ENCODE assay signal across 9 cellular contexts in the genomic region with DNA sequence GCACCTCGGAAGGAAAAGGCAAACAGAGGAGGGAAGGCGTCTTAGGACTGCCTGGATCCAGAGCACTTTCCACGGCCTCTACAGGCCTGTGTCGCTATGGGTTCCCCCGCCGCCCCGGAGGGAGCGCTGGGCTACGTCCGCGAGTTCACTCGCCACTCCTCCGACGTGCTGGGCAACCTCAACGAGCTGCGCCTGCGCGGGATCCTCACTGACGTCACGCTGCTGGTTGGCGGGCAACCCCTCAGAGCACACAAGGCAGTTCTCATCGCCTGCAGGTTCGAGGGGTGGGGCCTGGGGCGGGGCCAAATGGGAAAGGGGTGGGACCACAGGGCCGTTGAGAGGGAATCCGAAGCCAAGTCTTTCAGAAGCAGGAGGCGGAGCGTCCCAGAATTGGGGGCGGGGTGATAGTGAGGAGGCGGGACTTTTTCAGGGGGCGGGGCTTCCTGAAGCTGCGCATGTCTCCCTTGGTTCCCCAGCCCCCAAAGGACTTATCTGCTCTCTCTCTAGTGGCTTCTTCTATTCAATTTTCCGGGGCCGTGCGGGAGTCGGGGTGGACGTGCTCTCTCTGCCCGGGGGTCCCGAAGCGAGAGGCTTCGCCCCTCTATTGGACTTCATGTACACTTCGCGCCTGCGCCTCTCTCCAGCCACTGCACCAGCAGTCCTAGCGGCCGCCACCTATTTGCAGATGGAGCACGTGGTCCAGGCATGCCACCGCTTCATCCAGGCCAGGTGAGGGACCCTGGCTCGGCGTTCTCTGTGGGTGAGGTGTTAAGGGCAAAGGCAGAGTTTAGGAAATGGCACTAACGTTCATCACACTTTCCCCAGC. TPM values are rescaled to one million over a fixed set of nuclear protein-coding genes. Genes with fewer than 3 reads are reported as not detected.
A peak's percentile ranks its signal among the peaks of the same experiment; 100 is the strongest.
DNase-seq lines count a peak whose midpoint lies in the region; ATAC-seq, FAIRE-seq and TF ChIP-seq lines count a peak whose summit lies in the region.
"Had no signal": no experiment of that assay in that cellular context is flagged by ENCODE, and none has a peak within 500 bp of the region (broad histone marks: within the 10 kb centered on the region; RNA-seq: fewer than 3 reads in every experiment).

No MANE protein-coding gene starts in this region.

- TF ChIP-seq CTCF in activated CD8-positive, alpha-beta T cell treated with anti-CD3 and anti-CD28 coated beads for 36 hours (IDR thresholded peaks at IDR 0.05): no peak
- TF ChIP-seq CTCF in HepG2 (CRISPR knock-in tag; IDR thresholded peaks at IDR 0.05) (no peak), D721Med (IDR thresholded peaks at IDR 0.05; ENCODE audit: insufficient read depth, missing control alignments) (no peak)

- no peak overlapping the region for H3K9ac ChIP-seq in HepG2 (ENCODE audit: insufficient read depth, low read depth, low read length)
- H3K9ac ChIP-seq: KMS-11 had no signal

- no peaks in the 10 kb centered on the region for H4K20me1 ChIP-seq in HepG2 (ENCODE audit: insufficient read depth, low read length)

- POLR2A ChIA-PET in activated CD8-positive, alpha-beta T cell treated with anti-CD3 and anti-CD28 coated beads for 36 hours (lab: Charles Lee): interaction anchor here (2.2 kb wide), 1 partner anchor 12 kb away, joined by 9 read pairs; a partner anchor contains a TSS
- POLR2A ChIA-PET in HepG2 (lab: Yijun Ruan, JAX): interaction anchor here (1.5 to 2.6 kb wide), 2 partner anchors 11 to 12 kb away, joined by 5 to 20 read pairs; a partner anchor contains a TSS

- no peak for TF ChIP-seq RAD21 in HepG2 (CRISPR knock-in tag; IDR thresholded peaks at IDR 0.05)

- peaks cover 62% of the 10 kb centered on the region for H3K4me1 ChIP-seq in HepG2 (ENCODE audit: insufficient read depth, low read length)

- H3K36me3 Mint-ChIP-seq in activated CD8-positive, alpha-beta T cell treated with anti-CD3 and anti-CD28 coated beads for 36 hours (ENCODE audit: low read depth): no peaks in the 10 kb centered on the region

- H3K9me3 ChIP-seq in HepG2 (ENCODE audit: low read length): no peaks in the 10 kb centered on the region

- H3K27me3 ChIP-seq in HepG2 (ENCODE audit: control insufficient read depth in 1 of 2, insufficient read depth in 2 of 2, low read length in 2 of 2): peaks cover 0 to 23% of the 10 kb centered on the region in 2 experiments; a peak in 3 of 5 replicates

- H2AFZ ChIP-seq in HepG2 (ENCODE audit: low read length): no peak overlapping the region

- 72% methylated on average over 48 of the region's 51 CpGs for WGBS in HepG2 (ENCODE audit: low lambda C conversion rate)

- peak; percentile 88 for ATAC-seq in activated CD8-positive, alpha-beta T cell treated with anti-CD3 and anti-CD28 coated beads for 36 hours
- no peak for ATAC-seq in HepG2
- no peak for ATAC-seq in GM21526 (IDR thresholded peaks at IDR 0.05; ENCODE audit: low FRiP score, unreplicated experiment)

- no peak overlapping the region for H3K4me3 ChIP-seq in HepG2 (replicated peaks in 1 of 3; ENCODE audit: insufficient read depth in 1 of 3, low read depth in 2 of 3, low read length in 3 of 3)

- H3K4me2 ChIP-seq in HepG2 (ENCODE audit: low read depth, low read length): no peak overlapping the region
- H3K4me2 ChIP-seq: KMS-11 had no signal

- H3K36me3 ChIP-seq in HepG2 (replicated peaks in 1 of 2; ENCODE audit: control insufficient read depth in 1 of 2, insufficient read depth in 2 of 2, low read length in 2 of 2): no peaks in the 10 kb centered on the region

- in situ Hi-C loops in HepG2 (cut with HindIII; ENCODE audit: extremely low pct_ligation_motif_present, low pct_unique_long_range_greater_than_20kb): no loop called here

- no TSS peak for BruUV-seq in HepG2 (replicated peaks; lab: Mats Ljungman, UMichigan)

- H3K4me3 Mint-ChIP-seq in activated CD8-positive, alpha-beta T cell treated with anti-CD3 and anti-CD28 coated beads for 36 hours: peak overlapping the region; percentile 72

- no peaks in the 10 kb centered on the region for H3K79me2 ChIP-seq in HepG2 (ENCODE audit: insufficient read depth, low read length)

- intact Hi-C loops in activated CD8-positive, alpha-beta T cell treated with anti-CD3 and anti-CD28 coated beads for 36 hours (cut with micrococcal nuclease): loop anchor here (5.0 kb wide), 1 partner anchor 111 kb away; no protein-coding TSS in a partner anchor
- intact Hi-C loops in HepG2 (cut with micrococcal nuclease; ENCODE audit: unreplicated experiment): loop anchor here (5.0 to 10.0 kb wide), 2 partner anchors 111 to 179 kb away; no protein-coding TSS in a partner anchor

- H3K27ac Mint-ChIP-seq in activated CD8-positive, alpha-beta T cell treated with anti-CD3 and anti-CD28 coated beads for 36 hours: peak overlapping the region; percentile 63

- CTCF ChIA-PET in activated CD8-positive, alpha-beta T cell treated with anti-CD3 and anti-CD28 coated beads for 36 hours (lab: Charles Lee): interaction anchor here (0.6 to 3.5 kb wide), 5 partner anchors 9 to 113 kb away, joined by 3 to 22 read pairs (median 5); a partner anchor contains a TSS
- CTCF ChIA-PET in HepG2 (lab: Yijun Ruan, JAX; ENCODE audit: low intra/inter-chr PET ratio, low total read pairs): no interaction called here

- H3K27ac ChIP-seq in HepG2 (ENCODE audit: extremely low read length, insufficient read depth, low read length): no peak overlapping the region
- H3K27ac ChIP-seq: KMS-11 had no signal

- H3K9me3 Mint-ChIP-seq in activated CD8-positive, alpha-beta T cell treated with anti-CD3 and anti-CD28 coated beads for 36 hours: no peaks in the 10 kb centered on the region

- no peak for TF ChIP-seq POLR2A in HepG2 (IDR thresholded peaks at IDR 0.05; ENCODE audit: insufficient read depth in 1 of 2, low read depth in 2 of 2, low read length in 2 of 2)

- no peak for TF ChIP-seq EP300 in HepG2 (IDR thresholded peaks at IDR 0.05; ENCODE audit: low read depth in 2 of 2, low read length in 2 of 2)
- no peak for TF ChIP-seq EP300 in HepG2 (CRISPR knock-in tag; IDR thresholded peaks at IDR 0.05; ENCODE audit: borderline replicate concordance)

- DNase-seq in GM03348 (ENCODE audit: low spot score) (peak; percentile 85), NCI-H1092 (lab: John Stamatoyannopoulos, UW) (peak; percentile 47), ecto neural progenitor cell (ENCODE audit: low spot score) (peak; percentile 99), HepG2 (ENCODE audit: low spot score) (no peak), D721Med (ENCODE audit: insufficient read length, low spot score) (no peak)
- DNase-seq in activated CD8-positive, alpha-beta T cell treated with anti-CD3 and anti-CD28 coated beads for 36 hours: peak; percentile 98
- peak; percentile 90 for DNase-seq in stimulated activated CD4-positive, alpha-beta T cell treated with anti-CD3 and anti-CD28 coated beads, Interleukin-2, amount 100 ng/mL, for 4 hours (ENCODE audit: low read depth)

- peaks cover 32% of the 10 kb centered on the region for H3K4me1 Mint-ChIP-seq in activated CD8-positive, alpha-beta T cell treated with anti-CD3 and anti-CD28 coated beads for 36 hours (ENCODE audit: low read depth)

- H3K27me3 Mint-ChIP-seq in activated CD8-positive, alpha-beta T cell treated with anti-CD3 and anti-CD28 coated beads for 36 hours: no peaks in the 10 kb centered on the region

- FAIRE-seq in HepG2 (lab: Jason Lieb, UNC) (no peak), D721Med (lab: Jason Lieb, UNC) (no peak)

RNA-seq across cellular contexts. Expression of a gene that starts 0.9 kb away (rescaled TPM):
- 1 to 10 TPM; 1.2 to 2.4 TPM for total RNA-seq in activated CD8-positive, alpha-beta T cell treated with anti-CD3 and anti-CD28 coated beads for 36 hours
- total RNA-seq in HepG2 (2016; rRNA removed; fragmentation: Illumina TruSeq; extraction: Trizol): not detected in 2 replicates
- not detected in 2 replicates for total RNA-seq in HepG2 (2016; cell fraction: cytosol; rRNA removed; fragmentation: Illumina TruSeq; extraction: Trizol; ENCODE audit: low read depth)
- not detected in 2 replicates for total RNA-seq in HepG2 (2016; cell fraction: insoluble cytoplasmic fraction; rRNA removed; fragmentation: Illumina TruSeq; extraction: Trizol)
- total RNA-seq in HepG2 (2016; cell fraction: membrane; rRNA removed; fragmentation: Illumina TruSeq; extraction: Trizol): not detected in 2 replicates
- not detected in 2 replicates for total RNA-seq in HepG2 (2016; cell fraction: nucleus; rRNA removed; fragmentation: Illumina TruSeq; extraction: Trizol)
- not detected in 2 replicates for polyA plus RNA-seq in HepG2 (2011; rRNA removed)
- not detected in 2 replicates for polyA plus RNA-seq in HepG2 (2011; cell fraction: cytosol; rRNA removed)
- polyA plus RNA-seq in HepG2 (2011; cell fraction: nucleus; rRNA removed): not detected in 2 replicates
- polyA plus RNA-seq in HepG2 (2012): not detected in 2 replicates
- not detected in 2 replicates for polyA plus RNA-seq in HepG2 (2016; cell fraction: cytosol; fragmentation: Illumina TruSeq; extraction: Trizol; ENCODE audit: low read depth)
- polyA plus RNA-seq in HepG2 (2016; cell fraction: insoluble cytoplasmic fraction; fragmentation: Illumina TruSeq; extraction: Trizol; ENCODE audit: low read depth): not detected in 2 replicates
- not detected in 2 replicates for polyA plus RNA-seq in HepG2 (2016; cell fraction: membrane; fragmentation: Illumina TruSeq; extraction: Trizol; ENCODE audit: low read depth)
- not detected in 2 replicates for polyA plus RNA-seq in HepG2 (2016; cell fraction: nucleus; fragmentation: Illumina TruSeq; extraction: Trizol; ENCODE audit: insufficient read depth, low read depth)
- polyA minus RNA-seq in HepG2 (2011; rRNA and poly(A)+ RNA removed; ENCODE audit: low replicate concordance): not detected in 2 replicates
- polyA minus RNA-seq in HepG2 (2011; cell fraction: cytosol; rRNA and poly(A)+ RNA removed): not detected in 2 replicates
- polyA minus RNA-seq in HepG2 (2011; cell fraction: nucleus; rRNA and poly(A)+ RNA removed): not detected in 2 replicates

RNA-seq across cellular contexts. Expression of a gene that starts 11.4 kb away (rescaled TPM):
- total RNA-seq in activated CD8-positive, alpha-beta T cell treated with anti-CD3 and anti-CD28 coated beads for 36 hours: 100 to 1,000 TPM in 1 of 2 experiments, 10 to 100 TPM in 1; 98.4 to 107 TPM
- 41.5 and 57.2 TPM in 2 replicates for total RNA-seq in HepG2 (2016; rRNA removed; fragmentation: Illumina TruSeq; extraction: Trizol)
- 41.7 and 49.8 TPM in 2 replicates for total RNA-seq in HepG2 (2016; cell fraction: cytosol; rRNA removed; fragmentation: Illumina TruSeq; extraction: Trizol; ENCODE audit: low read depth)
- total RNA-seq in HepG2 (2016; cell fraction: insoluble cytoplasmic fraction; rRNA removed; fragmentation: Illumina TruSeq; extraction: Trizol): 33.3 and 56.0 TPM in 2 replicates
- 52.1 and 66.6 TPM in 2 replicates for total RNA-seq in HepG2 (2016; cell fraction: membrane; rRNA removed; fragmentation: Illumina TruSeq; extraction: Trizol)
- total RNA-seq in HepG2 (2016; cell fraction: nucleus; rRNA removed; fragmentation: Illumina TruSeq; extraction: Trizol): 29.6 and 42.0 TPM in 2 replicates
- polyA plus RNA-seq in HepG2 (2011; rRNA removed): 113 and 121 TPM in 2 replicates
- 136 and 149 TPM in 2 replicates for polyA plus RNA-seq in HepG2 (2011; cell fraction: cytosol; rRNA removed)
- 49.9 and 54.4 TPM in 2 replicates for polyA plus RNA-seq in HepG2 (2011; cell fraction: nucleus; rRNA removed)
- 189 and 246 TPM in 2 replicates for polyA plus RNA-seq in HepG2 (2012)
- polyA plus RNA-seq in HepG2 (2016; cell fraction: cytosol; fragmentation: Illumina TruSeq; extraction: Trizol; ENCODE audit: low read depth): 191 and 227 TPM in 2 replicates
- polyA plus RNA-seq in HepG2 (2016; cell fraction: insoluble cytoplasmic fraction; fragmentation: Illumina TruSeq; extraction: Trizol; ENCODE audit: low read depth): 118 and 137 TPM in 2 replicates
- polyA plus RNA-seq in HepG2 (2016; cell fraction: membrane; fragmentation: Illumina TruSeq; extraction: Trizol; ENCODE audit: low read depth): 209 and 217 TPM in 2 replicates
- polyA plus RNA-seq in HepG2 (2016; cell fraction: nucleus; fragmentation: Illumina TruSeq; extraction: Trizol; ENCODE audit: insufficient read depth, low read depth): 191 and 216 TPM in 2 replicates
- polyA minus RNA-seq in HepG2 (2011; rRNA and poly(A)+ RNA removed; ENCODE audit: low replicate concordance): 81.4 and 128 TPM in 2 replicates
- polyA minus RNA-seq in HepG2 (2011; cell fraction: cytosol; rRNA and poly(A)+ RNA removed): 63.8 and 65.2 TPM in 2 replicates
- polyA minus RNA-seq in HepG2 (2011; cell fraction: nucleus; rRNA and poly(A)+ RNA removed): 32.3 and 33.3 TPM in 2 replicates

RNA-seq across cellular contexts. Expression of a gene that starts 12.0 kb away (rescaled TPM):
- total RNA-seq in activated CD8-positive, alpha-beta T cell treated with anti-CD3 and anti-CD28 coated beads for 36 hours: 1 to 10 TPM; 4.8 to 5.9 TPM
- 1.9 and 3.0 TPM in 2 replicates for total RNA-seq in HepG2 (2016; rRNA removed; fragmentation: Illumina TruSeq; extraction: Trizol)
- 0.51 and 0.71 TPM in 2 replicates for total RNA-seq in HepG2 (2016; cell fraction: cytosol; rRNA removed; fragmentation: Illumina TruSeq; extraction: Trizol; ENCODE audit: low read depth)
- total RNA-seq in HepG2 (2016; cell fraction: insoluble cytoplasmic fraction; rRNA removed; fragmentation: Illumina TruSeq; extraction: Trizol): 1.8 and 3.1 TPM in 2 replicates
- 1.5 and 1.6 TPM in 2 replicates for total RNA-seq in HepG2 (2016; cell fraction: membrane; rRNA removed; fragmentation: Illumina TruSeq; extraction: Trizol)
- 5.5 and 6.1 TPM in 2 replicates for total RNA-seq in HepG2 (2016; cell fraction: nucleus; rRNA removed; fragmentation: Illumina TruSeq; extraction: Trizol)
- polyA plus RNA-seq in HepG2 (2011; rRNA removed): 2.2 and 3.4 TPM in 2 replicates
- polyA plus RNA-seq in HepG2 (2011; cell fraction: cytosol; rRNA removed): 2.1 and 2.2 TPM in 2 replicates
- polyA plus RNA-seq in HepG2 (2011; cell fraction: nucleus; rRNA removed): 6.8 and 9.2 TPM in 2 replicates
- polyA plus RNA-seq in HepG2 (2012): 5.4 and 8.2 TPM in 2 replicates
- polyA plus RNA-seq in HepG2 (2016; cell fraction: cytosol; fragmentation: Illumina TruSeq; extraction: Trizol; ENCODE audit: low read depth): 0.70 and 1.4 TPM in 2 replicates
- polyA plus RNA-seq in HepG2 (2016; cell fraction: insoluble cytoplasmic fraction; fragmentation: Illumina TruSeq; extraction: Trizol; ENCODE audit: low read depth): 5.9 and 6.3 TPM in 2 replicates
- 1.7 TPM in 2 replicates for polyA plus RNA-seq in HepG2 (2016; cell fraction: membrane; fragmentation: Illumina TruSeq; extraction: Trizol; ENCODE audit: low read depth)
- polyA plus RNA-seq in HepG2 (2016; cell fraction: nucleus; fragmentation: Illumina TruSeq; extraction: Trizol; ENCODE audit: insufficient read depth, low read depth): 15.2 and 15.6 TPM in 2 replicates
- polyA minus RNA-seq in HepG2 (2011; rRNA and poly(A)+ RNA removed; ENCODE audit: low replicate concordance): 4.8 and 7.6 TPM in 2 replicates
- polyA minus RNA-seq in HepG2 (2011; cell fraction: cytosol; rRNA and poly(A)+ RNA removed): 2.9 and 4.4 TPM in 2 replicates
- polyA minus RNA-seq in HepG2 (2011; cell fraction: nucleus; rRNA and poly(A)+ RNA removed): 3.1 and 5.2 TPM in 2 replicates

RNA-seq across cellular contexts. Expression of a gene that starts 20.1 kb away (rescaled TPM):
- 1 to 10 TPM; 3.1 to 3.4 TPM for total RNA-seq in activated CD8-positive, alpha-beta T cell treated with anti-CD3 and anti-CD28 coated beads for 36 hours
- total RNA-seq in HepG2 (2016; rRNA removed; fragmentation: Illumina TruSeq; extraction: Trizol): not detected in 2 replicates
- total RNA-seq in HepG2 (2016; cell fraction: cytosol; rRNA removed; fragmentation: Illumina TruSeq; extraction: Trizol; ENCODE audit: low read depth): not detected in 2 replicates
- not detected in 2 replicates for total RNA-seq in HepG2 (2016; cell fraction: insoluble cytoplasmic fraction; rRNA removed; fragmentation: Illumina TruSeq; extraction: Trizol)
- total RNA-seq in HepG2 (2016; cell fraction: membrane; rRNA removed; fragmentation: Illumina TruSeq; extraction: Trizol): not detected in 2 replicates
- not detected in 2 replicates for total RNA-seq in HepG2 (2016; cell fraction: nucleus; rRNA removed; fragmentation: Illumina TruSeq; extraction: Trizol)
- polyA plus RNA-seq in HepG2 (2011; rRNA removed): not detected in 2 replicates
- not detected in 2 replicates for polyA plus RNA-seq in HepG2 (2011; cell fraction: cytosol; rRNA removed)
- polyA plus RNA-seq in HepG2 (2011; cell fraction: nucleus; rRNA removed): not detected in 2 replicates
- polyA plus RNA-seq in HepG2 (2012): 0.27 and 0.29 TPM in 2 replicates
- polyA plus RNA-seq in HepG2 (2016; cell fraction: cytosol; fragmentation: Illumina TruSeq; extraction: Trizol; ENCODE audit: low read depth): not detected in 2 replicates
- polyA plus RNA-seq in HepG2 (2016; cell fraction: insoluble cytoplasmic fraction; fragmentation: Illumina TruSeq; extraction: Trizol; ENCODE audit: low read depth): not detected in 2 replicates
- polyA plus RNA-seq in HepG2 (2016; cell fraction: membrane; fragmentation: Illumina TruSeq; extraction: Trizol; ENCODE audit: low read depth): not detected in 2 replicates
- polyA plus RNA-seq in HepG2 (2016; cell fraction: nucleus; fragmentation: Illumina TruSeq; extraction: Trizol; ENCODE audit: insufficient read depth, low read depth): not detected in 2 replicates
- polyA minus RNA-seq in HepG2 (2011; rRNA and poly(A)+ RNA removed; ENCODE audit: low replicate concordance): not detected in 2 replicates
- polyA minus RNA-seq in HepG2 (2011; cell fraction: cytosol; rRNA and poly(A)+ RNA removed): not detected in 2 replicates
- polyA minus RNA-seq in HepG2 (2011; cell fraction: nucleus; rRNA and poly(A)+ RNA removed): not detected in 2 replicates

RNA-seq across cellular contexts. Expression of a gene that starts 27.9 kb away (rescaled TPM):
- not detected for total RNA-seq in activated CD8-positive, alpha-beta T cell treated with anti-CD3 and anti-CD28 coated beads for 36 hours
- total RNA-seq in HepG2 (2016; rRNA removed; fragmentation: Illumina TruSeq; extraction: Trizol): not detected in 2 replicates
- not detected in 2 replicates for total RNA-seq in HepG2 (2016; cell fraction: cytosol; rRNA removed; fragmentation: Illumina TruSeq; extraction: Trizol; ENCODE audit: low read depth)
- not detected in 2 replicates for total RNA-seq in HepG2 (2016; cell fraction: insoluble cytoplasmic fraction; rRNA removed; fragmentation: Illumina TruSeq; extraction: Trizol)
- total RNA-seq in HepG2 (2016; cell fraction: membrane; rRNA removed; fragmentation: Illumina TruSeq; extraction: Trizol): not detected in 2 replicates
- total RNA-seq in HepG2 (2016; cell fraction: nucleus; rRNA removed; fragmentation: Illumina TruSeq; extraction: Trizol): not detected in 2 replicates
- not detected in 2 replicates for polyA plus RNA-seq in HepG2 (2011; rRNA removed)
- polyA plus RNA-seq in HepG2 (2011; cell fraction: cytosol; rRNA removed): not detected in 2 replicates
- polyA plus RNA-seq in HepG2 (2011; cell fraction: nucleus; rRNA removed): not detected in 2 replicates
- 0.60 and 0.94 TPM in 2 replicates for polyA plus RNA-seq in HepG2 (2012)
- not detected in 2 replicates for polyA plus RNA-seq in HepG2 (2016; cell fraction: cytosol; fragmentation: Illumina TruSeq; extraction: Trizol; ENCODE audit: low read depth)
- not detected in 2 replicates for polyA plus RNA-seq in HepG2 (2016; cell fraction: insoluble cytoplasmic fraction; fragmentation: Illumina TruSeq; extraction: Trizol; ENCODE audit: low read depth)
- polyA plus RNA-seq in HepG2 (2016; cell fraction: membrane; fragmentation: Illumina TruSeq; extraction: Trizol; ENCODE audit: low read depth): not detected in 2 replicates
- not detected in 2 replicates for polyA plus RNA-seq in HepG2 (2016; cell fraction: nucleus; fragmentation: Illumina TruSeq; extraction: Trizol; ENCODE audit: insufficient read depth, low read depth)
- polyA minus RNA-seq in HepG2 (2011; rRNA and poly(A)+ RNA removed; ENCODE audit: low replicate concordance): not detected in 2 replicates
- not detected in 2 replicates for polyA minus RNA-seq in HepG2 (2011; cell fraction: cytosol; rRNA and poly(A)+ RNA removed)
- not detected in 2 replicates for polyA minus RNA-seq in HepG2 (2011; cell fraction: nucleus; rRNA and poly(A)+ RNA removed)

Comparison
In these comparisons a context has a peak if more than half of its experiments do, and no peak if none do; other contexts are left out.
1. DNase-seq: peak in GM03348 (single experiment), NCI-H1092 (single experiment), activated CD8-positive, alpha-beta T cell treated with anti-CD3 and anti-CD28 coated beads for 36 hours (single experiment), ecto neural progenitor cell (single experiment) and stimulated activated CD4-positive, alpha-beta T cell treated with anti-CD3 and anti-CD28 coated beads, Interleukin-2, amount 100 ng/mL, for 4 hours (single experiment); none in HepG2 (single experiment) and D721Med (single experiment).